ENCODE assay signal across 8 cellular contexts in the genomic region with DNA sequence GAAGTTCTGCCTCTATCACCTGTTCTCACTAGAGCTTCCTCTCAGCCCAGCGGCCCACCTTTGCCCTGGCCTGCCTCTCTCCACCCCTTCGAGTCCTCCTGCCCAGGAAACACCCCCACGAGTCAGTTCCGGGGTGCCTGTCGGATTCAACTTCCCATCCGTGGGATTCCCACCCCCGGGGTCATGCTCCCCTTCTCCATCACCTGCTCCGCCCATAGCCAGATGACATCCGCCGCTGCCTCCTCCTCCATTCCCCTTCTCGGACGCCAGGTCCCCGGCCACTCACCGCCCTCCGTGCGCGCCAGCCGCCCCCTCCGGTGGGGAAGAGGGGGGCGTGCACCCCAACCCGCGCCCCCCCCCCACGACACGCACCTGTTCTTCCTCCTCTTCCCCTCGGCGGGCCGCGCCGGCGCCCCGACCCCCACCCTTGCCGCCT. TPM values are rescaled to one million over a fixed set of nuclear protein-coding genes. Genes with fewer than 3 reads are reported as not detected.
DNase-seq lines count a peak whose midpoint lies in the region; ATAC-seq and TF ChIP-seq lines count a peak whose summit lies in the region.

No MANE protein-coding gene starts in this region.

- no peaks in the 10 kb centered on the region for H3K36me3 ChIP-seq in Loucy (ENCODE audit: insufficient read depth, low read length)
- no peaks in the 10 kb centered on the region for H3K36me3 ChIP-seq in lung (ENCODE audit: control insufficient read depth in 2 of 2, insufficient read depth in 2 of 2, low read length in 2 of 2)

- peaks cover 47% of the 10 kb centered on the region for H3K4me1 Mint-ChIP-seq in dendritic cell treated with granulocyte-macrophage colony-stimulating factor and Interleukin-4, amounts not matched to agents 40 ng/mL and 50 ng/mL, for 4 days (ENCODE audit: low read depth)

- peaks cover 52% of the 10 kb centered on the region for H3K79me2 ChIP-seq in Loucy (ENCODE audit: insufficient read depth, low read length)

- no peaks in the 10 kb centered on the region for H3K9me2 ChIP-seq in Loucy (replicated peaks; ENCODE audit: low read depth, low read length)

- H3K27ac Mint-ChIP-seq in dendritic cell treated with granulocyte-macrophage colony-stimulating factor and Interleukin-4, amounts not matched to agents 40 ng/mL and 50 ng/mL, for 4 days = peak overlapping the region; percentile 85

- H3K4me3 ChIP-seq in Loucy (ENCODE audit: low read length, poor library complexity, severe bottlenecking) (peak overlapping the region; percentile 88), lung (peak overlapping the region; percentile 97)

- peak overlapping the region; percentile 79 for H2AFZ ChIP-seq in Loucy (ENCODE audit: low read length)

- peaks cover 50% of the 10 kb centered on the region for H4K20me1 ChIP-seq in Loucy (ENCODE audit: insufficient read depth, low read length, poor library complexity, severe bottlenecking)

- H3K4me2 ChIP-seq in Loucy (ENCODE audit: low read depth, low read length, poor library complexity, severe bottlenecking) = peak overlapping the region; percentile 91

- WGBS in lung, 2 donors = 0 to 1% methylated on average over 18 to 31 of the region's 32 CpGs

- peaks cover 24% of the 10 kb centered on the region for H3K36me3 Mint-ChIP-seq in dendritic cell treated with granulocyte-macrophage colony-stimulating factor and Interleukin-4, amounts not matched to agents 40 ng/mL and 50 ng/mL, for 4 days (ENCODE audit: low read depth)

- peak overlapping the region; percentile 88 for H3K9ac ChIP-seq in Loucy (ENCODE audit: low read depth, low read length, poor library complexity, severe bottlenecking)

- H3K4me1 ChIP-seq in Loucy (ENCODE audit: insufficient read depth, low read length, poor library complexity, severe bottlenecking) = peaks cover 31% of the 10 kb centered on the region
- H3K4me1 ChIP-seq in lung (ENCODE audit: control insufficient read depth in 2 of 2, insufficient read depth in 2 of 2, low read length in 2 of 2) = peaks cover 6 to 12% of the 10 kb centered on the region in 2 donors

- peak; percentile 70 for DNase-seq in GM03348 (ENCODE audit: low spot score)
- DNase-seq in activated CD4-positive, alpha-beta T cell treated with anti-CD3 and anti-CD28 coated beads, Interleukin-2, amount 50 U/mL, for 1 hour = peak; percentile 47
- DNase-seq in lung (ENCODE audit: low spot score) = peak; percentile 73
- peak; percentile 32 to 50 (median 35) for DNase-seq in stimulated activated CD4-positive, alpha-beta T cell treated with anti-CD3 and anti-CD28 coated beads, TNF-alpha, amount 100 ng/mL, for 48 hours (ENCODE audit: low read depth in 3 of 3)
- no peak for DNase-seq in mesenteric fat pad (ENCODE audit: low spot score)

- H3F3A ChIP-seq in Loucy (ENCODE audit: low read depth) = peaks cover 3% of the 10 kb centered on the region; the same call in 1 of the 2 replicates

- H3K9me3 ChIP-seq in Loucy (ENCODE audit: insufficient read depth, low read depth, low read length) (no peaks in the 10 kb centered on the region), lung (ENCODE audit: control insufficient read depth in 2 of 2, insufficient read depth in 1 of 2, low read length in 1 of 2) (peaks cover 0 to 2% of the 10 kb centered on the region in 2 donors)

- TF ChIP-seq CTCF in Loucy (conservative IDR thresholded peaks at IDR 0.05; ENCODE audit: low read length) = no peak
- TF ChIP-seq CTCF in lung (IDR thresholded peaks at IDR 0.05; ENCODE audit: control extremely low read depth, extremely low read depth) = no peak

- no peaks in the 10 kb centered on the region for H3K27me3 ChIP-seq in Loucy (ENCODE audit: insufficient read depth, low read length, poor library complexity, severe bottlenecking)
- no peaks in the 10 kb centered on the region for H3K27me3 ChIP-seq in lung (ENCODE audit: control insufficient read depth, insufficient read depth)

- H3K27me3 Mint-ChIP-seq in dendritic cell treated with granulocyte-macrophage colony-stimulating factor and Interleukin-4, amounts not matched to agents 40 ng/mL and 50 ng/mL, for 4 days = no peaks in the 10 kb centered on the region

- intact Hi-C loops in dendritic cell treated with granulocyte-macrophage colony-stimulating factor and Interleukin-4, amounts not matched to agents 40 ng/mL and 50 ng/mL, for 4 days (cut with micrococcal nuclease) = loop anchor here (5.0 kb wide), 1 partner anchor 46 kb away; no protein-coding TSS in a partner anchor

- ATAC-seq in GM21786 (IDR thresholded peaks at IDR 0.05; ENCODE audit: unreplicated experiment) (peak; percentile 33), lung (ENCODE audit: insufficient read depth, low FRiP score) (peak; percentile 35)

- H3K27ac ChIP-seq in lung (ENCODE audit: low read depth in 1 of 2, low read length in 1 of 2) = peak overlapping the region; percentile 92 to 96

- no peaks in the 10 kb centered on the region for H3K9me3 Mint-ChIP-seq in dendritic cell treated with granulocyte-macrophage colony-stimulating factor and Interleukin-4, amounts not matched to agents 40 ng/mL and 50 ng/mL, for 4 days

- H3K4me3 Mint-ChIP-seq in dendritic cell treated with granulocyte-macrophage colony-stimulating factor and Interleukin-4, amounts not matched to agents 40 ng/mL and 50 ng/mL, for 4 days = peak overlapping the region; percentile 98

RNA-seq across cellular contexts. Expression of a gene that starts 0.8 kb away (rescaled TPM):
- 10 to 100 TPM; 39.3 to 52.3 TPM for total RNA-seq in lung
- 10 to 100 TPM; 14.2 to 19.8 TPM for polyA plus RNA-seq in lung
- total RNA-seq in mesenteric fat pad = 43.0 TPM
